In genomic region chr6:112562348-112563220, GRCh38 we compare ENCODE assay signal across 13 cellular contexts.
DNase-seq lines count a peak whose midpoint lies in the region; ATAC-seq lines count a peak whose summit lies in the region.
"Had no signal": no experiment of that assay in that cellular context is flagged by ENCODE, and none has a peak within 500 bp of the region (broad histone marks: within the 10 kb centered on the region; RNA-seq: fewer than 3 reads in every experiment).

No MANE protein-coding gene starts in this region.

- peaks cover 27% of the 10 kb centered on the region for H3K4me1 ChIP-seq in SJSA1 (replicated peaks)

- H3K4me1 Mint-ChIP-seq in activated naive CD4-positive, alpha-beta T cell treated with anti-CD3 and anti-CD28 coated beads, Interleukin-2, amount 10 ng/mL, durations not matched to agents 7 days and 5 days = no peaks in the 10 kb centered on the region
- H3K4me1 Mint-ChIP-seq in activated CD8-positive, alpha-beta memory T cell treated with anti-CD3 and anti-CD28 coated beads, Interleukin-2, amount 10 ng/mL, durations not matched to agents 7 days and 5 days = no peaks in the 10 kb centered on the region
- H3K4me1 Mint-ChIP-seq: memory B cell, T-helper 17 cell had no signal

- H3K27me3 ChIP-seq in SJSA1 (replicated peaks) = no peaks in the 10 kb centered on the region
- H3K27me3 ChIP-seq: spleen had no signal

- H3K9me3 Mint-ChIP-seq in activated naive CD4-positive, alpha-beta T cell treated with anti-CD3 and anti-CD28 coated beads, Interleukin-2, amount 10 ng/mL, durations not matched to agents 7 days and 5 days = no peaks in the 10 kb centered on the region
- no peaks in the 10 kb centered on the region for H3K9me3 Mint-ChIP-seq in activated CD8-positive, alpha-beta memory T cell treated with anti-CD3 and anti-CD28 coated beads, Interleukin-2, amount 10 ng/mL, durations not matched to agents 7 days and 5 days (ENCODE audit: low read depth)
- H3K9me3 Mint-ChIP-seq: GM23338, memory B cell had no signal

- DNase-seq in EH (ENCODE audit: low read depth) = peak; percentile 30
- no peak for DNase-seq in SJSA1 (ENCODE audit: low read depth in 1 of 2, low spot score in 2 of 2)
- DNase-seq in globus pallidus (ENCODE audit: low spot score) = peak; percentile 60
- peak in 38 of 56 donors; percentile 0 to 80 (median 32) for DNase-seq in nucleus accumbens (lab: John Stamatoyannopoulos, UW)
- DNase-seq in activated naive CD4-positive, alpha-beta T cell treated with anti-CD3 and anti-CD28 coated beads, Interleukin-2, amount 10 ng/mL, durations not matched to agents 7 days and 5 days = no peak
- no peak for DNase-seq in activated CD8-positive, alpha-beta memory T cell treated with anti-CD3 and anti-CD28 coated beads, Interleukin-2, amount 10 ng/mL, durations not matched to agents 7 days and 5 days
- DNase-seq: NCI-H774, spleen, T-helper 17 cell had no signal

- H3K4me3 Mint-ChIP-seq in activated naive CD4-positive, alpha-beta T cell treated with anti-CD3 and anti-CD28 coated beads, Interleukin-2, amount 10 ng/mL, durations not matched to agents 7 days and 5 days = no peak overlapping the region
- no peak overlapping the region for H3K4me3 Mint-ChIP-seq in activated CD8-positive, alpha-beta memory T cell treated with anti-CD3 and anti-CD28 coated beads, Interleukin-2, amount 10 ng/mL, durations not matched to agents 7 days and 5 days
- H3K4me3 Mint-ChIP-seq: GM23338, memory B cell, T-helper 17 cell had no signal

- no peaks in the 10 kb centered on the region for H3K36me3 ChIP-seq in SJSA1
- H3K36me3 ChIP-seq: spleen had no signal

- H3K4me3 ChIP-seq in SJSA1 = no peak overlapping the region
- H3K4me3 ChIP-seq: GM23338, spleen had no signal

- H3K27ac Mint-ChIP-seq in activated naive CD4-positive, alpha-beta T cell treated with anti-CD3 and anti-CD28 coated beads, Interleukin-2, amount 10 ng/mL, durations not matched to agents 7 days and 5 days = no peak overlapping the region
- H3K27ac Mint-ChIP-seq in activated CD8-positive, alpha-beta memory T cell treated with anti-CD3 and anti-CD28 coated beads, Interleukin-2, amount 10 ng/mL, durations not matched to agents 7 days and 5 days = no peak overlapping the region
- H3K27ac Mint-ChIP-seq: GM23338, memory B cell, T-helper 17 cell had no signal

- H3K36me3 Mint-ChIP-seq in activated naive CD4-positive, alpha-beta T cell treated with anti-CD3 and anti-CD28 coated beads, Interleukin-2, amount 10 ng/mL, durations not matched to agents 7 days and 5 days = no peaks in the 10 kb centered on the region
- H3K36me3 Mint-ChIP-seq in activated CD8-positive, alpha-beta memory T cell treated with anti-CD3 and anti-CD28 coated beads, Interleukin-2, amount 10 ng/mL, durations not matched to agents 7 days and 5 days = no peaks in the 10 kb centered on the region
- H3K36me3 Mint-ChIP-seq: memory B cell had no signal

- H3K27ac ChIP-seq in SJSA1 = peak overlapping the region; percentile 87

- no peaks in the 10 kb centered on the region for H3K9me3 ChIP-seq in SJSA1 (replicated peaks)
- H3K9me3 ChIP-seq: spleen had no signal

- CTCF ChIA-PET in activated naive CD4-positive, alpha-beta T cell treated with anti-CD3 and anti-CD28 coated beads, Interleukin-2, amount 10 ng/mL, durations not matched to agents 7 days and 5 days (lab: Charles Lee) = no interaction called here
- CTCF ChIA-PET in activated CD8-positive, alpha-beta memory T cell treated with anti-CD3 and anti-CD28 coated beads, Interleukin-2, amount 10 ng/mL, durations not matched to agents 7 days and 5 days (lab: Charles Lee) = no interaction called here

- no peak for ATAC-seq in HG03045 (IDR thresholded peaks at IDR 0.05; ENCODE audit: unreplicated experiment)
- no peak for ATAC-seq in activated CD8-positive, alpha-beta memory T cell treated with anti-CD3 and anti-CD28 coated beads, Interleukin-2, amount 10 ng/mL, durations not matched to agents 7 days and 5 days
- no peak for ATAC-seq in HG03565 (IDR thresholded peaks at IDR 0.05; ENCODE audit: unreplicated experiment)
- ATAC-seq: T-helper 17 cell had no signal

- H3K27me3 Mint-ChIP-seq in activated naive CD4-positive, alpha-beta T cell treated with anti-CD3 and anti-CD28 coated beads, Interleukin-2, amount 10 ng/mL, durations not matched to agents 7 days and 5 days = no peaks in the 10 kb centered on the region
- no peaks in the 10 kb centered on the region for H3K27me3 Mint-ChIP-seq in activated CD8-positive, alpha-beta memory T cell treated with anti-CD3 and anti-CD28 coated beads, Interleukin-2, amount 10 ng/mL, durations not matched to agents 7 days and 5 days
- H3K27me3 Mint-ChIP-seq: T-helper 17 cell had no signal

Comparison
In these comparisons a context has a peak if more than half of its experiments do, and no peak if none do; other contexts are left out.
1. DNase-seq: peak in EH (single experiment), globus pallidus (single experiment) and nucleus accumbens (38 of 56); none in SJSA1 (0 of 2), activated naive CD4-positive, alpha-beta T cell treated with anti-CD3 and anti-CD28 coated beads, Interleukin-2, amount 10 ng/mL, durations not matched to agents 7 days and 5 days (single experiment) and activated CD8-positive, alpha-beta memory T cell treated with anti-CD3 and anti-CD28 coated beads, Interleukin-2, amount 10 ng/mL, durations not matched to agents 7 days and 5 days (single experiment).